1 cellular context compared by ENCODE assay signal in genomic region chr6:3848925-3849605, GRCh38.
TF ChIP-seq lines count a peak whose summit lies in the region.

Gene FAM50B (plus strand): TSS chr6:3849373. CDS start chr6:3849812, 439 bp downstream.

TF ChIP-seq in K562, 482 proteins besides CTCF, POLR2A, EP300 and RAD21 (continued from another document):
- TF ChIP-seq, protein P1, sequence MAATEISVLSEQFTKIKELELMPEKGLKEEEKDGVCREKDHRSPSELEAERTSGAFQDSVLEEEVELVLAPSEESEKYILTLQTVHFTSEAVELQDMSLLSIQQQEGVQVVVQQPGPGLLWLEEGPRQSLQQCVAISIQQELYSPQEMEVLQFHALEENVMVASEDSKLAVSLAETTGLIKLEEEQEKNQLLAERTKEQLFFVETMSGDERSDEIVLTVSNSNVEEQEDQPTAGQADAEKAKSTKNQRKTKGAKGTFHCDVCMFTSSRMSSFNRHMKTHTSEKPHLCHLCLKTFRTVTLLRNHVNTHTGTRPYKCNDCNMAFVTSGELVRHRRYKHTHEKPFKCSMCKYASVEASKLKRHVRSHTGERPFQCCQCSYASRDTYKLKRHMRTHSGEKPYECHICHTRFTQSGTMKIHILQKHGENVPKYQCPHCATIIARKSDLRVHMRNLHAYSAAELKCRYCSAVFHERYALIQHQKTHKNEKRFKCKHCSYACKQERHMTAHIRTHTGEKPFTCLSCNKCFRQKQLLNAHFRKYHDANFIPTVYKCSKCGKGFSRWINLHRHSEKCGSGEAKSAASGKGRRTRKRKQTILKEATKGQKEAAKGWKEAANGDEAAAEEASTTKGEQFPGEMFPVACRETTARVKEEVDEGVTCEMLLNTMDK (IDR thresholded peaks at IDR 0.05; ENCODE audit: borderline replicate concordance, insufficient read depth, low read depth, low read length, poor library complexity, severe bottlenecking), result peak; percentile 92
- TF ChIP-seq WHSC1 (IDR thresholded peaks at IDR 0.05; ENCODE audit: low read length), result no peak
- no peak for TF ChIP-seq KLF13 (tag; IDR thresholded peaks at IDR 0.05; ENCODE audit: borderline replicate concordance, low read depth)
- TF ChIP-seq CTBP1 (IDR thresholded peaks at IDR 0.05; ENCODE audit: borderline replicate concordance), result no peak
- TF ChIP-seq RBM39 (optimal IDR thresholded peaks at IDR 0.05; ENCODE audit: low read depth, low read length), result no peak
- no peak for TF ChIP-seq ZNF3 (CRISPR knock-in tag; IDR thresholded peaks at IDR 0.05)
- TF ChIP-seq BRD4 (IDR thresholded peaks at IDR 0.05), result no peak
- TF ChIP-seq PHF8 (IDR thresholded peaks at IDR 0.05; ENCODE audit: borderline replicate concordance, low read length), result no peak
- TF ChIP-seq PHB2 (IDR thresholded peaks at IDR 0.05; ENCODE audit: low read depth), result no peak
- TF ChIP-seq SPI1 (IDR thresholded peaks at IDR 0.05; ENCODE audit: borderline replicate concordance, low read depth, low read length), result peak; percentile 89
- TF ChIP-seq ZNF316 (IDR thresholded peaks at IDR 0.05), result no peak
- TF ChIP-seq CBX3 (IDR thresholded peaks at IDR 0.05; ENCODE audit: borderline replicate concordance in 1 of 2, low read length in 2 of 2), result peak in 1 of 2 experiments; percentile 57; a peak in 2 of 3 replicates
- TF ChIP-seq CXXC5 (CRISPR knock-in tag; IDR thresholded peaks at IDR 0.05), result 0 out of 2 replicates have a peak, but pooled peaks have one; percentile 14
- peak; percentile 65; the same call in 1 of the 2 replicates for TF ChIP-seq CBX1 (IDR thresholded peaks at IDR 0.05; ENCODE audit: low read depth)
- TF ChIP-seq, protein P2, sequence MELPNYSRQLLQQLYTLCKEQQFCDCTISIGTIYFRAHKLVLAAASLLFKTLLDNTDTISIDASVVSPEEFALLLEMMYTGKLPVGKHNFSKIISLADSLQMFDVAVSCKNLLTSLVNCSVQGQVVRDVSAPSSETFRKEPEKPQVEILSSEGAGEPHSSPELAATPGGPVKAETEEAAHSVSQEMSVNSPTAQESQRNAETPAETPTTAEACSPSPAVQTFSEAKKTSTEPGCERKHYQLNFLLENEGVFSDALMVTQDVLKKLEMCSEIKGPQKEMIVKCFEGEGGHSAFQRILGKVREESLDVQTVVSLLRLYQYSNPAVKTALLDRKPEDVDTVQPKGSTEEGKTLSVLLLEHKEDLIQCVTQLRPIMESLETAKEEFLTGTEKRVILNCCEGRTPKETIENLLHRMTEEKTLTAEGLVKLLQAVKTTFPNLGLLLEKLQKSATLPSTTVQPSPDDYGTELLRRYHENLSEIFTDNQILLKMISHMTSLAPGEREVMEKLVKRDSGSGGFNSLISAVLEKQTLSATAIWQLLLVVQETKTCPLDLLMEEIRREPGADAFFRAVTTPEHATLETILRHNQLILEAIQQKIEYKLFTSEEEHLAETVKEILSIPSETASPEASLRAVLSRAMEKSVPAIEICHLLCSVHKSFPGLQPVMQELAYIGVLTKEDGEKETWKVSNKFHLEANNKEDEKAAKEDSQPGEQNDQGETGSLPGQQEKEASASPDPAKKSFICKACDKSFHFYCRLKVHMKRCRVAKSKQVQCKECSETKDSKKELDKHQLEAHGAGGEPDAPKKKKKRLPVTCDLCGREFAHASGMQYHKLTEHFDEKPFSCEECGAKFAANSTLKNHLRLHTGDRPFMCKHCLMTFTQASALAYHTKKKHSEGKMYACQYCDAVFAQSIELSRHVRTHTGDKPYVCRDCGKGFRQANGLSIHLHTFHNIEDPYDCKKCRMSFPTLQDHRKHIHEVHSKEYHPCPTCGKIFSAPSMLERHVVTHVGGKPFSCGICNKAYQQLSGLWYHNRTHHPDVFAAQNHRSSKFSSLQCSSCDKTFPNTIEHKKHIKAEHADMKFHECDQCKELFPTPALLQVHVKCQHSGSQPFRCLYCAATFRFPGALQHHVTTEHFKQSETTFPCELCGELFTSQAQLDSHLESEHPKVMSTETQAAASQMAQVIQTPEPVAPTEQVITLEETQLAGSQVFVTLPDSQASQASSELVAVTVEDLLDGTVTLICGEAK (IDR thresholded peaks at IDR 0.05), result peak; percentile 76
- TF ChIP-seq, protein P2 (CRISPR knock-in tag; IDR thresholded peaks at IDR 0.05), result no peak
- no peak for TF ChIP-seq RB1 (IDR thresholded peaks at IDR 0.05; ENCODE audit: low read depth)
- TF ChIP-seq NR0B1 (IDR thresholded peaks at IDR 0.05; ENCODE audit: partially characterized antibody), result no peak
- TF ChIP-seq SMC3 (conservative IDR thresholded peaks at IDR 0.05; ENCODE audit: insufficient read depth, low read depth, low read length), result peak; percentile 30; the same call in 1 of the 2 replicates
- TF ChIP-seq RCOR1 (IDR thresholded peaks at IDR 0.05; ENCODE audit: borderline replicate concordance in 1 of 2, low read depth in 2 of 2, low read length in 2 of 2), result 0 out of 4 replicates have a peak, but pooled peaks of 1 of the 2 experiments have one; percentile 12
- peak; percentile 40 for TF ChIP-seq GABPA (tag; conservative IDR thresholded peaks at IDR 0.05; ENCODE audit: low read depth)
- TF ChIP-seq HMGN3 (IDR thresholded peaks at IDR 0.05; ENCODE audit: borderline replicate concordance, extremely low read depth, insufficient read length, low read depth, low read length), result peak; percentile 45
- no peak for TF ChIP-seq POLR2AphosphoS5 (IDR thresholded peaks at IDR 0.05; ENCODE audit: control insufficient read depth, insufficient read depth, low read depth, low read length)
- no peak for TF ChIP-seq LEF1 (IDR thresholded peaks at IDR 0.05)
- TF ChIP-seq TAF9B (IDR thresholded peaks at IDR 0.05; ENCODE audit: partially characterized antibody), result no peak
- TF ChIP-seq, protein P3, sequence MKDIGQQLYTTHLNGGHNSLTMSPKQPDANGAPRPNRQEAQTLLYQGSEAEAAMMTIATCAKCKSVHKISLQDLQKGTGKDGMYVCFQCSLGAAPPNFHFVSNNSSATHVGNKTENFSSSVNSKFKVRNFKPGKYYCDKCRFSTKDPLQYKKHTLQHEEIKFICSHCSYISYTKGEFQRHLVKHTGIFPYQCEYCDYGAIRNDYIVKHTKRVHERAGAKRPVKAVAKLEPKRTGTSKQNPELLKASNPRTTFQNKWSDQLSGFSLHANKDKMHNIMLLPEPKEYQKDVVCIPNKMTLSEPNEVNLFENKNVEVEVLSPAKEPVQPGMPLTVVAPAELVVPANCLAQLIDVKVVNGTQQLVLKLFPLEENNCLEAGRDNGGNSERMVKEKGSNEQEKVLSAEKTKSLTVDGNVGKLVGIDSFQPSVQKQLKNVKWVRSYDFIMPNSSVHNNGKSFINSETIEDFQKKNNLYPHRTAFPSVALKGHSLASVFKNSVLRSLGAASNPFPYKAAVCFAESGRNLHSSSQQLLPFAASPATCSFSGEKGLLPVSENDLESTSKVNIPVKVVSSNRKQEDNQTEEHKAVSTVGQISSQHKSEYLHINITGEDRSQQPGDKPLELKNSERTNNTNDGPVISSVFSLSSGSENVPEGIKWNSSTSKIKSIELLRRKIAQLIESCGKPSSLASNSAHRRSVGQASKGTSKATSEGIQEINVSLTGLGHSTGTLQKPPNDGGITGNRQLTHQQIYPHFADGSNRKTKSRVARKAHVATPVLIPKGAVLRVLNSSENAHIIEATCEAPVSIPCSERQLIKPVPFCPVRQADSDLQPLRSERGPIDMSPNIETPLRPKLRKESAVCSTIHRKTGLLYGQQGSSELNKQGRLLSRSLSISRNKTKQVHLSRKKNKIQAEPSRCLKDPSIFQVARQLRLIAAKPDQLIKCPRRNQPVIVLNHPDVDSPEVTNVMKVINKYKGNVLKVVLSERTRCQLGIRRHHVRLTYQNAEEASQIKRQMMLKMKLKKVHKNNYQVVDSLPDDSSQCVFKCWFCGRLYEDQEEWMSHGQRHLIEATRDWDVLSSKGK (CRISPR knock-in tag; IDR thresholded peaks at IDR 0.05), result no peak
- no peak for TF ChIP-seq ZNF24 (IDR thresholded peaks at IDR 0.05)
- TF ChIP-seq MAZ (CRISPR knock-in tag; conservative IDR thresholded peaks at IDR 0.05 in 1 of 2, IDR thresholded peaks at IDR 0.05 in 1 of 2), result peak in 1 of 2 experiments; percentile 61; a peak in 1 of 4 replicates
- peak; percentile 88 for TF ChIP-seq GABPB1 (CRISPR knock-in tag; IDR thresholded peaks at IDR 0.05)
TF ChIP-seq in K562: peak in this region for 16.
